In genomic region chr4:2800691-2801596, GRCh38 we compare ENCODE assay signal across 8 cellular contexts. TPM values are rescaled to one million over a fixed set of nuclear protein-coding genes. Genes with fewer than 3 reads are reported as not detected.
DNase-seq lines count a peak whose midpoint lies in the region; ATAC-seq, FAIRE-seq and TF ChIP-seq lines count a peak whose summit lies in the region.

No MANE protein-coding gene starts in this region.

- peaks cover 0 to 13% (median 0%) of the 10 kb centered on the region in 9 donors for H3K36me3 ChIP-seq in heart left ventricle

- H3K27me3 Mint-ChIP-seq in progenitor cell of endocrine pancreas, result peaks cover 4% of the 10 kb centered on the region

- no peak for DNase-seq in activated CD4-positive, CD25-positive, alpha-beta regulatory T cell (lab: John Stamatoyannopoulos, UW)
- DNase-seq in HTR-8/SVneo (ENCODE audit: insufficient read length, low spot score) (no peak), heart left ventricle (peak; percentile 81 to 93 (median 89)), progenitor cell of endocrine pancreas (ENCODE audit: low spot score, unreplicated experiment) (no peak), SHP77 treated with DMSO at 0.1 percent for 48 hours (lab: John Stamatoyannopoulos, UW) (no peak)
- DNase-seq in activated naive CD4-positive, alpha-beta T cell treated with anti-CD3 and anti-CD28 coated beads, Interleukin-2, amount 50 U/mL, for 72 hours (ENCODE audit: low spot score in 2 of 2), result peak in 1 of 2 donors; percentile 1

- 17 to 24% (median 18%) methylated on average over 14 to 29 of the region's 29 CpGs for WGBS in heart left ventricle, 4 donors

- TF ChIP-seq CTCF in heart left ventricle (IDR thresholded peaks at IDR 0.05) (no peak), progenitor cell of endocrine pancreas (IDR thresholded peaks at IDR 0.05; ENCODE audit: unreplicated experiment) (no peak)

- H3K4me3 Mint-ChIP-seq in progenitor cell of endocrine pancreas (ENCODE audit: low read depth), result no peak overlapping the region

- peak; percentile 27 to 61 for ATAC-seq in activated CD4-positive, CD25-positive, alpha-beta regulatory T cell treated with anti-CD3 and anti-CD28 coated beads, Interleukin-2, amount 50 U/mL, for 24 hours
- peak; percentile 19 to 22 for ATAC-seq in activated naive CD4-positive, alpha-beta T cell treated with anti-CD3 and anti-CD28 coated beads, Interleukin-2, amount 50 U/mL, for 72 hours
- ATAC-seq in heart left ventricle (peak; percentile 72 to 81 (median 74)), HG03135 (IDR thresholded peaks at IDR 0.05; ENCODE audit: unreplicated experiment) (no peak)

- H3K27ac Mint-ChIP-seq in activated naive CD4-positive, alpha-beta T cell treated with anti-CD3 and anti-CD28 coated beads, Interleukin-2, amount 50 U/mL, for 72 hours, result no peak overlapping the region
- peak overlapping the region; percentile 79 for H3K27ac Mint-ChIP-seq in progenitor cell of endocrine pancreas

- H3K36me3 Mint-ChIP-seq in activated naive CD4-positive, alpha-beta T cell treated with anti-CD3 and anti-CD28 coated beads, Interleukin-2, amount 50 U/mL, for 72 hours, result no peaks in the 10 kb centered on the region
- no peaks in the 10 kb centered on the region for H3K36me3 Mint-ChIP-seq in progenitor cell of endocrine pancreas (ENCODE audit: insufficient read depth)

- H3K4me1 Mint-ChIP-seq in progenitor cell of endocrine pancreas (ENCODE audit: low read depth), result peaks cover 6% of the 10 kb centered on the region

- peak; percentile 63 for FAIRE-seq in HTR-8/SVneo (lab: Jason Lieb, UNC)

- H3K27ac ChIP-seq in heart left ventricle, result peak overlapping the region; percentile 76 to 96 (median 88)

- TF ChIP-seq POLR2A in heart left ventricle (IDR thresholded peaks at IDR 0.05), result peak in 1 of 2 donors; percentile 36

- H3K27me3 ChIP-seq in heart left ventricle, result no peaks in the 10 kb centered on the region

- intact Hi-C loops in heart left ventricle (cut with DNase I), result loop anchor here in 1 of 10 donors (5.0 kb wide), 1 partner anchor 41 kb away; the partner anchor contains the start of gene ADD1

- H3K9me3 Mint-ChIP-seq in activated naive CD4-positive, alpha-beta T cell treated with anti-CD3 and anti-CD28 coated beads, Interleukin-2, amount 50 U/mL, for 72 hours, result no peaks in the 10 kb centered on the region
- H3K9me3 Mint-ChIP-seq in progenitor cell of endocrine pancreas (ENCODE audit: low read depth), result no peaks in the 10 kb centered on the region

- peak overlapping the region in 9 of 12 donors; percentile 12 to 60 (median 33) for H3K4me3 ChIP-seq in heart left ventricle

- peaks cover 55 to 98% (median 92%) of the 10 kb centered on the region in 12 donors for H3K4me1 ChIP-seq in heart left ventricle

- no peaks in the 10 kb centered on the region for H3K9me3 ChIP-seq in heart left ventricle

RNA-seq across cellular contexts. Expression of gene SH3BP2, which starts 8.1 kb away (rescaled TPM):
- total RNA-seq in activated naive CD4-positive, alpha-beta T cell treated with anti-CD3 and anti-CD28 coated beads, Interleukin-2, amount 50 U/mL, for 72 hours, result 10 to 100 TPM; 56.6 to 77.6 TPM
- total RNA-seq in heart left ventricle, result 10 to 100 TPM; 10.4 to 70.2 (median 23.5) TPM
- 10 to 100 TPM; 17.1 to 24.5 TPM for polyA plus RNA-seq in heart left ventricle
- total RNA-seq in progenitor cell of endocrine pancreas, result 67.7 and 70.8 TPM in 2 replicates

RNA-seq across cellular contexts. Expression of gene ADD1, which starts 42.7 kb away (rescaled TPM):
- total RNA-seq in activated naive CD4-positive, alpha-beta T cell treated with anti-CD3 and anti-CD28 coated beads, Interleukin-2, amount 50 U/mL, for 72 hours, result 100 to 1,000 TPM; 216 to 239 TPM
- 100 to 1,000 TPM; 179 to 275 (median 215) TPM for total RNA-seq in heart left ventricle
- polyA plus RNA-seq in heart left ventricle, result 100 to 1,000 TPM; 193 to 269 TPM
- total RNA-seq in progenitor cell of endocrine pancreas, result 249 and 271 TPM in 2 replicates

RNA-seq across cellular contexts. Expression of gene TNIP2, which starts 44.8 kb away (rescaled TPM):
- 10 to 100 TPM; 48.9 to 75.5 TPM for total RNA-seq in activated naive CD4-positive, alpha-beta T cell treated with anti-CD3 and anti-CD28 coated beads, Interleukin-2, amount 50 U/mL, for 72 hours
- total RNA-seq in heart left ventricle (10 to 100 TPM; 12.6 to 94.5 (median 23.4) TPM), progenitor cell of endocrine pancreas (21.2 and 26.3 TPM in 2 replicates)
- 10 to 100 TPM; 21.7 to 37.3 TPM for polyA plus RNA-seq in heart left ventricle

Comparison
In these comparisons a context has a peak if more than half of its experiments do, and no peak if none do; other contexts are left out.
1. DNase-seq: peak in heart left ventricle (5 of 5); none in activated CD4-positive, CD25-positive, alpha-beta regulatory T cell (0 of 4), HTR-8/SVneo (single experiment), progenitor cell of endocrine pancreas (single experiment) and SHP77 treated with DMSO at 0.1 percent for 48 hours (single experiment).